1 cellular context compared by ENCODE assay signal in the genomic region with DNA sequence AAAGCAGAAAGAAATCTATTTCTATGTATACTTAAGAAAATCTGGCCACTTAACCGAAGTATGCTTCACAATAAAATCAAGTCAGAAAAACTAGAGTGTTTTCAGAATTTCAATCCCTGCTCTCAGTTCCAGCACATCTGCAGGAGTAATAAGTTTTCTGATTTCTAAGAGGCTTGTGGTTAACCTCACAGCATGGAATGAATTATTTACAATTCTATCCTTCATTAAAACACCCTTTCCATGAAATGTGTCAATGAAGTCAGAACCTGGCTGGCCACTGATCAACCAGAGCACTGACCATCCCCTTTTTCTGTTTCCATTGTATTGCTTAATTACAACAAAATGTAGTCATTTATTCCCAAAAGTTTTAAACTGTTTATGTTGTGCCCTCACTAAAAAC.
TF ChIP-seq lines count a peak whose summit lies in the region.

No MANE protein-coding gene starts in this region.

TF ChIP-seq in IMR-90, 13 proteins besides CTCF, POLR2A, EP300 and RAD21 (continued from another document):
- TF ChIP-seq ELK1 (IDR thresholded peaks at IDR 0.05; ENCODE audit: borderline replicate concordance, low read depth, low read length): no peak
- TF ChIP-seq RCOR1 (IDR thresholded peaks at IDR 0.05; ENCODE audit: insufficient replicate concordance, low read length): no peak
- TF ChIP-seq NFE2L2 (IDR thresholded peaks at IDR 0.05; ENCODE audit: low read depth, low read length): no peak
